1 cellular context compared by ENCODE assay signal in genomic region chr3:25782938-25783660, GRCh38.
TF ChIP-seq lines count a peak whose summit lies in the region.

TSS of gene NGLY1 (minus strand) at chr3:25783443. CDS start at chr3:25783390, 53 bp downstream.

TF ChIP-seq in IMR-90, 13 proteins besides CTCF, POLR2A, EP300 and RAD21 (continued from another document):
- TF ChIP-seq NFE2L2 (IDR thresholded peaks at IDR 0.05; ENCODE audit: low read depth, low read length): no peak
- no peak for TF ChIP-seq CHD1 (IDR thresholded peaks at IDR 0.05; ENCODE audit: low read depth, low read length)
